25 cellular contexts compared by ENCODE assay signal in genomic region chr19:9881720-9882119, GRCh38. TPM values are rescaled to one million over a fixed set of nuclear protein-coding genes. Genes with fewer than 3 reads are reported as not detected.
DNase-seq lines count a peak whose midpoint lies in the region; ATAC-seq and TF ChIP-seq lines count a peak whose summit lies in the region.
"Had no signal": no experiment of that assay in that cellular context is flagged by ENCODE, and none has a peak within 500 bp of the region (broad histone marks: within the 10 kb centered on the region; RNA-seq: fewer than 3 reads in every experiment).

No MANE protein-coding gene starts in this region.

- H3K4me1 ChIP-seq in neural progenitor cell (peaks cover 20% of the 10 kb centered on the region), smooth muscle cell (ENCODE audit: low read depth) (no peaks in the 10 kb centered on the region), OCI-LY7 (ENCODE audit: insufficient read depth, low read length, poor library complexity, severe bottlenecking) (no peaks in the 10 kb centered on the region)
- H3K4me1 ChIP-seq: ascending aorta, sigmoid colon had no signal

- H3K9me3 ChIP-seq in neural progenitor cell (ENCODE audit: low read depth) (no peaks in the 10 kb centered on the region), smooth muscle cell (replicated peaks; ENCODE audit: low read depth) (no peaks in the 10 kb centered on the region), OCI-LY7 (ENCODE audit: low read length) (no peaks in the 10 kb centered on the region)
- H3K9me3 ChIP-seq: ascending aorta, sigmoid colon had no signal

- H3F3A ChIP-seq in neural progenitor cell (ENCODE audit: low read depth) (peaks cover 17% of the 10 kb centered on the region), smooth muscle cell (ENCODE audit: low read depth) (no peaks in the 10 kb centered on the region)

- H3K27me3 ChIP-seq in neural progenitor cell = no peaks in the 10 kb centered on the region
- H3K27me3 ChIP-seq in smooth muscle cell (ENCODE audit: low read depth) = no peaks in the 10 kb centered on the region
- H3K27me3 ChIP-seq: ascending aorta, dorsolateral prefrontal cortex, sigmoid colon had no signal

- peaks cover 24% of the 10 kb centered on the region for H3K4me1 Mint-ChIP-seq in neural progenitor cell
- no peaks in the 10 kb centered on the region for H3K4me1 Mint-ChIP-seq in activated T-cell treated with anti-CD3 and anti-CD28 coated beads, Interleukin-2, amount 50 U/mL, for 4 hours (ENCODE audit: low read depth)
- H3K4me1 Mint-ChIP-seq: activated naive CD8-positive, alpha-beta T cell treated with anti-CD3 and anti-CD28 coated beads for 36 hours; stimulated activated naive CD8-positive, alpha-beta T cell treated with anti-CD3 and anti-CD28 coated beads, Interleukin-15, amount 100 ng/mL, for 72 hours had no signal

- H3K4me2 ChIP-seq in neural progenitor cell (no peak overlapping the region), smooth muscle cell (no peak overlapping the region), OCI-LY7 (ENCODE audit: low read length) (no peak overlapping the region)

- H3K4me3 ChIP-seq in neural progenitor cell (no peak overlapping the region), smooth muscle cell (no peak overlapping the region), OCI-LY7 (ENCODE audit: low read depth, low read length, poor library complexity, severe bottlenecking) (no peak overlapping the region)
- H3K4me3 ChIP-seq: ascending aorta, dorsolateral prefrontal cortex, lung, sigmoid colon had no signal

- no peaks in the 10 kb centered on the region for H3K79me2 ChIP-seq in neural progenitor cell (ENCODE audit: low read depth)
- H3K79me2 ChIP-seq in smooth muscle cell (ENCODE audit: low read depth) = no peaks in the 10 kb centered on the region
- H3K79me2 ChIP-seq in OCI-LY7 (ENCODE audit: insufficient read depth, low read depth, low read length) = no peaks in the 10 kb centered on the region

- H3K36me3 ChIP-seq in neural progenitor cell (no peaks in the 10 kb centered on the region), smooth muscle cell (ENCODE audit: low read depth) (no peaks in the 10 kb centered on the region), OCI-LY7 (ENCODE audit: insufficient read depth, low read length) (no peaks in the 10 kb centered on the region)
- H3K36me3 ChIP-seq: ascending aorta, sigmoid colon had no signal

- H3K27ac Mint-ChIP-seq in neural progenitor cell = peak overlapping the region; percentile 72
- H3K27ac Mint-ChIP-seq: activated CD4-positive, alpha-beta memory T cell treated with anti-CD3 and anti-CD28 coated beads for 36 hours; activated naive CD8-positive, alpha-beta T cell treated with anti-CD3 and anti-CD28 coated beads for 36 hours; CD4-positive, alpha-beta T cell; stimulated activated naive CD8-positive, alpha-beta T cell treated with anti-CD3 and anti-CD28 coated beads, Interleukin-15, amount 100 ng/mL, for 72 hours had no signal

- CTCF ChIA-PET in RWPE1 (lab: Yijun Ruan, JAX) (interaction anchor here (0.7 kb wide), 1 partner anchor 49 kb away, joined by 3 read pairs; no protein-coding TSS in a partner anchor), OCI-LY7 (lab: Charles Lee; ENCODE audit: unreplicated experiment) (no interaction called here)

- no peak for TF ChIP-seq CTCF in RWPE1 (conservative IDR thresholded peaks at IDR 0.05; ENCODE audit: low read depth)
- TF ChIP-seq CTCF in neural progenitor cell (IDR thresholded peaks at IDR 0.05) = no peak
- no peak for TF ChIP-seq CTCF in smooth muscle cell (IDR thresholded peaks at IDR 0.05; ENCODE audit: borderline replicate concordance, insufficient read depth, poor library complexity, severe bottlenecking)
- no peak for TF ChIP-seq CTCF in OCI-LY7 (conservative IDR thresholded peaks at IDR 0.05; ENCODE audit: low read length)

- BruUV-seq in OCI-LY7 (replicated peaks; lab: Mats Ljungman, UMichigan) = no TSS peak

- H2AFZ ChIP-seq in neural progenitor cell (replicated peaks) (no peak overlapping the region), smooth muscle cell (ENCODE audit: low read depth) (no peak overlapping the region), OCI-LY7 (ENCODE audit: low read length) (no peak overlapping the region)

- no peaks in the 10 kb centered on the region for H3K9me2 ChIP-seq in OCI-LY7 (ENCODE audit: insufficient read depth, low read length)

- H3K27me3 Mint-ChIP-seq in neural progenitor cell (ENCODE audit: insufficient read depth, low read depth) = peaks cover 3% of the 10 kb centered on the region
- peaks cover 2% of the 10 kb centered on the region for H3K27me3 Mint-ChIP-seq in activated T-cell treated with anti-CD3 and anti-CD28 coated beads, Interleukin-2, amount 50 U/mL, for 4 hours (ENCODE audit: low read depth)
- H3K27me3 Mint-ChIP-seq: activated CD4-positive, alpha-beta memory T cell treated with anti-CD3 and anti-CD28 coated beads for 36 hours; activated naive CD8-positive, alpha-beta T cell treated with anti-CD3 and anti-CD28 coated beads for 36 hours; CD4-positive, alpha-beta T cell; stimulated activated naive CD8-positive, alpha-beta T cell treated with anti-CD3 and anti-CD28 coated beads, Interleukin-15, amount 100 ng/mL, for 72 hours had no signal

- DNase-seq in Daoy (ENCODE audit: low read depth) (peak; percentile 49), M059J (ENCODE audit: low read depth) (peak; percentile 28), RWPE1 (ENCODE audit: low spot score) (peak; percentile 38), neural progenitor cell (ENCODE audit: low spot score) (no peak), smooth muscle cell (lab: John Stamatoyannopoulos, UW; ENCODE audit: unreplicated experiment) (no peak), OCI-LY7 (ENCODE audit: low spot score) (no peak)
- DNase-seq in activated T-cell treated with anti-CD3 and anti-CD28 coated beads, Interleukin-2, amount 50 U/mL, for 4 hours = no peak
- DNase-seq: activated CD4-positive, alpha-beta memory T cell treated with anti-CD3 and anti-CD28 coated beads for 36 hours; activated effector memory CD4-positive, alpha-beta T cell treated with Interleukin-2 at 50 U/mL for 16 hours; activated naive CD8-positive, alpha-beta T cell treated with anti-CD3 and anti-CD28 coated beads for 36 hours; CD4-positive, alpha-beta T cell; DMS53; GF-D8; NCI-H1105 treated with DMSO at 0.1 percent for 48 hours; NCI-H2029 treated with DMSO at 0.1 percent for 48 hours; Right ventricle myocardium superior; sigmoid colon; stimulated activated naive CD8-positive, alpha-beta T cell treated with anti-CD3 and anti-CD28 coated beads, Interleukin-15, amount 100 ng/mL, for 72 hours; SW 1271; T1000; trophoblast cell had no signal

- WGBS in smooth muscle cell (ENCODE audit: low lambda C conversion rate) = 86% methylated on average over 9 of the region's 9 CpGs

- POLR2A ChIA-PET in RWPE1 (lab: Yijun Ruan, JAX; ENCODE audit: low non-redundant PET) = interaction anchor here (0.6 kb wide), 1 partner anchor 36 kb away, joined by 3 read pairs; no protein-coding TSS in a partner anchor
- POLR2A ChIA-PET in OCI-LY7 (lab: Charles Lee) = no interaction called here

- intact Hi-C loops in OCI-LY7 (cut with micrococcal nuclease; ENCODE audit: unreplicated experiment) = no loop called here

- ATAC-seq in activated T-cell treated with anti-CD3 and anti-CD28 coated beads, Interleukin-2, amount 50 U/mL, for 4 hours = no peak
- ATAC-seq: stimulated activated naive CD8-positive, alpha-beta T cell treated with anti-CD3 and anti-CD28 coated beads, Interleukin-15, amount 100 ng/mL, for 72 hours had no signal

- no peaks in the 10 kb centered on the region for H3K9me3 Mint-ChIP-seq in neural progenitor cell
- H3K9me3 Mint-ChIP-seq in activated T-cell treated with anti-CD3 and anti-CD28 coated beads, Interleukin-2, amount 50 U/mL, for 4 hours = no peaks in the 10 kb centered on the region
- H3K9me3 Mint-ChIP-seq: activated CD4-positive, alpha-beta memory T cell treated with anti-CD3 and anti-CD28 coated beads for 36 hours; activated naive CD8-positive, alpha-beta T cell treated with anti-CD3 and anti-CD28 coated beads for 36 hours; CD4-positive, alpha-beta T cell; central memory CD8-positive, alpha-beta T cell; stimulated activated naive CD8-positive, alpha-beta T cell treated with anti-CD3 and anti-CD28 coated beads, Interleukin-15, amount 100 ng/mL, for 72 hours had no signal

- no peak overlapping the region for H3K9ac ChIP-seq in neural progenitor cell
- no peak overlapping the region for H3K9ac ChIP-seq in smooth muscle cell (ENCODE audit: low read depth)

- H3K27ac ChIP-seq in RWPE1 = peak overlapping the region; percentile 37; the same call in 1 of the 2 replicates
- no peak overlapping the region for H3K27ac ChIP-seq in neural progenitor cell
- no peak overlapping the region for H3K27ac ChIP-seq in smooth muscle cell (ENCODE audit: low read depth)
- no peak overlapping the region for H3K27ac ChIP-seq in OCI-LY7 (ENCODE audit: low read depth, low read length, poor library complexity, severe bottlenecking)
- H3K27ac ChIP-seq: ascending aorta, sigmoid colon had no signal

- H4K20me1 ChIP-seq in neural progenitor cell (ENCODE audit: low read depth) = peaks cover 4% of the 10 kb centered on the region
- peaks cover 9% of the 10 kb centered on the region for H4K20me1 ChIP-seq in smooth muscle cell (ENCODE audit: low read depth)
- no peaks in the 10 kb centered on the region for H4K20me1 ChIP-seq in OCI-LY7 (ENCODE audit: insufficient read depth, low read length)

- H3K4me3 Mint-ChIP-seq in neural progenitor cell = no peak overlapping the region
- no peak overlapping the region for H3K4me3 Mint-ChIP-seq in activated T-cell treated with anti-CD3 and anti-CD28 coated beads, Interleukin-2, amount 50 U/mL, for 4 hours
- H3K4me3 Mint-ChIP-seq: activated CD4-positive, alpha-beta memory T cell treated with anti-CD3 and anti-CD28 coated beads for 36 hours; activated naive CD8-positive, alpha-beta T cell treated with anti-CD3 and anti-CD28 coated beads for 36 hours; CD4-positive, alpha-beta T cell; central memory CD8-positive, alpha-beta T cell; stimulated activated naive CD8-positive, alpha-beta T cell treated with anti-CD3 and anti-CD28 coated beads, Interleukin-15, amount 100 ng/mL, for 72 hours had no signal

- no peaks in the 10 kb centered on the region for H3K36me3 Mint-ChIP-seq in neural progenitor cell
- no peaks in the 10 kb centered on the region for H3K36me3 Mint-ChIP-seq in activated T-cell treated with anti-CD3 and anti-CD28 coated beads, Interleukin-2, amount 50 U/mL, for 4 hours (ENCODE audit: insufficient read depth)
- H3K36me3 Mint-ChIP-seq: activated CD4-positive, alpha-beta memory T cell treated with anti-CD3 and anti-CD28 coated beads for 36 hours; activated naive CD8-positive, alpha-beta T cell treated with anti-CD3 and anti-CD28 coated beads for 36 hours had no signal

RNA-seq across cellular contexts. Expression of gene PIN1, which starts 46.6 kb away (rescaled TPM):
- total RNA-seq in Daoy (2014; rRNA removed; shearing (Covaris generic)) = 127 and 131 TPM in 2 replicates
- total RNA-seq in M059J (2014; rRNA removed; shearing (Covaris generic)) = 146 and 182 TPM in 2 replicates
- total RNA-seq in neural progenitor cell (ENCODE audit: low replicate concordance) (43.4 and 141 TPM in 2 replicates), smooth muscle cell (68.0 and 73.0 TPM in 2 replicates), OCI-LY7 (2022) (86.4 and 86.9 TPM in 2 replicates)
- polyA plus RNA-seq in smooth muscle cell = 127 and 149 TPM in 2 replicates
- total RNA-seq in OCI-LY7 (2014; rRNA removed; shearing (Covaris generic)) = 131 and 137 TPM in 2 replicates
- 10 to 100 TPM; 95.8 to 99.4 (median 97.9) TPM for total RNA-seq in activated T-cell treated with anti-CD3 and anti-CD28 coated beads, Interleukin-2, amount 50 U/mL, for 4 hours

RNA-seq across cellular contexts. Expression of gene UBL5, which starts 54.0 kb away (rescaled TPM):
- total RNA-seq in Daoy (2014; rRNA removed; shearing (Covaris generic)) = 467 and 704 TPM in 2 replicates
- 601 and 1,151 TPM in 2 replicates for total RNA-seq in M059J (2014; rRNA removed; shearing (Covaris generic))
- total RNA-seq in neural progenitor cell (ENCODE audit: low replicate concordance) (628 and 652 TPM in 2 replicates), smooth muscle cell (516 and 848 TPM in 2 replicates), OCI-LY7 (2022) (271 and 323 TPM in 2 replicates)
- polyA plus RNA-seq in smooth muscle cell = 574 and 631 TPM in 2 replicates
- 162 and 249 TPM in 2 replicates for total RNA-seq in OCI-LY7 (2014; rRNA removed; shearing (Covaris generic))
- total RNA-seq in activated T-cell treated with anti-CD3 and anti-CD28 coated beads, Interleukin-2, amount 50 U/mL, for 4 hours = 100 to 1,000 TPM; 323 to 345 (median 343) TPM

RNA-seq across cellular contexts. Expression of gene OLFM2, which starts 54.6 kb away (rescaled TPM):
- total RNA-seq in Daoy (2014; rRNA removed; shearing (Covaris generic)) = 8.2 and 15.7 TPM in 2 replicates
- 0.39 TPM in 1 of 2 replicates, not detected in the other for total RNA-seq in M059J (2014; rRNA removed; shearing (Covaris generic))
- total RNA-seq in neural progenitor cell (ENCODE audit: low replicate concordance) = 11.4 and 26.4 TPM in 2 replicates
- total RNA-seq in smooth muscle cell = 63.1 and 72.2 TPM in 2 replicates
- 111 and 119 TPM in 2 replicates for polyA plus RNA-seq in smooth muscle cell
- total RNA-seq in OCI-LY7 (2014; rRNA removed; shearing (Covaris generic)) = not detected in 2 replicates
- total RNA-seq in OCI-LY7 (2022) = not detected in 2 replicates
- under 1 TPM; 0.11 to 0.56 (median 0.24) TPM for total RNA-seq in activated T-cell treated with anti-CD3 and anti-CD28 coated beads, Interleukin-2, amount 50 U/mL, for 4 hours

Comparison
In these comparisons a context has a peak if more than half of its experiments do, and no peak if none do; other contexts are left out.
1. DNase-seq: peak in Daoy (single experiment), M059J (single experiment) and RWPE1 (single experiment); none in neural progenitor cell (single experiment), smooth muscle cell (single experiment), OCI-LY7 (single experiment) and activated T-cell treated with anti-CD3 and anti-CD28 coated beads, Interleukin-2, amount 50 U/mL, for 4 hours (single experiment).